In the genomic region with DNA sequence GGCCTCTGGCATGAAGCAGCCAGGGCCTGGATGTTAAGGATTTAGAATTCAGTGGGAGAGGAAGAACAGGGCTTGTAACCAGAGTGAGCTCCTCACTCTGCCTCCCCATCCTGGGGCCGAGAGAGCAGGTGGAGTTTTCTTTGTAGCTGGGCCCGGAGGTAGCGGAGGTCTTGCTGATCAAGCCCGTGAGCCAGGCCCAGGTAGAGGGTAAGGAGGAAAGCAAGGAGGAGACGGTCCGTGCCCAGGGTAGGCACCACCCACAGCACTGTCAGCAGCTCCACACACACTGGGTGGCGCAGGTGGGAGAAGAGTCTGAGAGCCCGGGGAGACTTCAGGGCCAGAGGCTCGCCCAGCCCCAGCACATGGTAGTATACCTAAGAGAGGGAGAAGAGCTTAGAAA, we compare ENCODE assay signal across 8 cellular contexts. TPM values are rescaled to one million over a fixed set of nuclear protein-coding genes. Genes with fewer than 3 reads are reported as not detected.
DNase-seq lines count a peak whose midpoint lies in the region; ATAC-seq and TF ChIP-seq lines count a peak whose summit lies in the region.

No MANE protein-coding gene starts in this region.

- no peaks in the 10 kb centered on the region for H3K27me3 ChIP-seq in HL-60 (ENCODE audit: insufficient read depth, poor library complexity, severe bottlenecking)

- H3K27me3 Mint-ChIP-seq in CD14-positive monocyte (ENCODE audit: low read depth in 3 of 3) (peaks cover 0 to 4% (median 0%) of the 10 kb centered on the region in 3 donors), neural crest cell (ENCODE audit: low read depth) (no peaks in the 10 kb centered on the region)
- no peaks in the 10 kb centered on the region for H3K27me3 Mint-ChIP-seq in central memory CD8-positive, alpha-beta T cell

- DNase-seq in CD14-positive monocyte (ENCODE audit: low spot score) (no peak), HL-60 (ENCODE audit: low read depth in 1 of 2, low spot score in 1 of 2) (no peak), neural crest cell (ENCODE audit: low read depth, low spot score) (no peak), OCI-M1 (lab: John Stamatoyannopoulos, UW) (no peak), retina (no peak)
- no peak for DNase-seq in central memory CD8-positive, alpha-beta T cell (ENCODE audit: low spot score in 2 of 2)

- H3K36me3 Mint-ChIP-seq in CD14-positive monocyte (peaks cover 10 to 20% of the 10 kb centered on the region in 2 donors), neural crest cell (ENCODE audit: low read depth) (no peaks in the 10 kb centered on the region)
- peaks cover 17% of the 10 kb centered on the region for H3K36me3 Mint-ChIP-seq in central memory CD8-positive, alpha-beta T cell (ENCODE audit: insufficient read depth)

- intact Hi-C loops in CD14-positive monocyte (cut with micrococcal nuclease) = no loop called here

- peaks cover 48% of the 10 kb centered on the region for H3K4me1 Mint-ChIP-seq in CD14-positive monocyte
- H3K4me1 Mint-ChIP-seq in central memory CD8-positive, alpha-beta T cell = peaks cover 68% of the 10 kb centered on the region
- H3K4me1 Mint-ChIP-seq in neural crest cell = peaks cover 72% of the 10 kb centered on the region

- TF ChIP-seq CTCF in CD14-positive monocyte (IDR thresholded peaks at IDR 0.05) (no peak), HL-60 (IDR thresholded peaks at IDR 0.05; ENCODE audit: insufficient read depth, low read length) (no peak), neural crest cell (conservative IDR thresholded peaks at IDR 0.05) (no peak)

- no peak overlapping the region for H3K4me3 ChIP-seq in HL-60 (replicated peaks; ENCODE audit: insufficient read depth, low read length)

- no peak for ATAC-seq in central memory CD8-positive, alpha-beta T cell (replicated peaks; ENCODE audit: extremely low read depth, poor library complexity, severe bottlenecking)
- ATAC-seq in GM21723 (IDR thresholded peaks at IDR 0.05; ENCODE audit: unreplicated experiment) = no peak
- no peak for ATAC-seq in GM21576 (IDR thresholded peaks at IDR 0.05; ENCODE audit: unreplicated experiment)

- H3K27ac ChIP-seq in HL-60 (replicated peaks) = 0 out of 2 replicates have a peak overlapping the region, but pooled peaks have one; percentile 1

- H3K4me3 Mint-ChIP-seq in CD14-positive monocyte (peak overlapping the region; percentile 94 to 99), neural crest cell (peak overlapping the region; percentile 96)
- peak overlapping the region; percentile 92 for H3K4me3 Mint-ChIP-seq in central memory CD8-positive, alpha-beta T cell

- H3K9me3 Mint-ChIP-seq in CD14-positive monocyte = no peaks in the 10 kb centered on the region
- no peaks in the 10 kb centered on the region for H3K9me3 Mint-ChIP-seq in central memory CD8-positive, alpha-beta T cell
- no peaks in the 10 kb centered on the region for H3K9me3 Mint-ChIP-seq in neural crest cell

- peak overlapping the region; percentile 93 to 99 (median 97) for H3K27ac Mint-ChIP-seq in CD14-positive monocyte
- H3K27ac Mint-ChIP-seq in central memory CD8-positive, alpha-beta T cell (ENCODE audit: low read depth) = peak overlapping the region; percentile 99
- H3K27ac Mint-ChIP-seq in neural crest cell (ENCODE audit: unreplicated experiment) = no peak overlapping the region

RNA-seq across cellular contexts. Expression of a gene that starts 2.1 kb away (rescaled TPM):
- polyA plus RNA-seq in CD14-positive monocyte = 10 to 100 TPM; 58.5 to 78.9 TPM
- 71.0 and 71.1 TPM in 2 replicates for total RNA-seq in neural crest cell

RNA-seq across cellular contexts. Expression of a gene that starts 2.2 kb away (rescaled TPM):
- 10 to 100 TPM; 25.9 to 35.0 TPM for polyA plus RNA-seq in CD14-positive monocyte
- 66.5 and 69.2 TPM in 2 replicates for total RNA-seq in neural crest cell

RNA-seq across cellular contexts. Expression of a gene that starts 15.8 kb away (rescaled TPM):
- 10 to 100 TPM; 16.4 to 19.0 TPM for polyA plus RNA-seq in CD14-positive monocyte
- total RNA-seq in neural crest cell = 30.3 and 31.3 TPM in 2 replicates

RNA-seq across cellular contexts. Expression of a gene that starts 28.5 kb away (rescaled TPM):
- polyA plus RNA-seq in CD14-positive monocyte = under 1 TPM; 0.27 to 0.34 TPM
- 104 and 107 TPM in 2 replicates for total RNA-seq in neural crest cell

RNA-seq across cellular contexts. Expression of a gene that starts 31.6 kb away (rescaled TPM):
- 10 to 100 TPM; 48.4 to 57.0 TPM for polyA plus RNA-seq in CD14-positive monocyte
- total RNA-seq in neural crest cell = 1,986 and 2,086 TPM in 2 replicates
